In the genomic region with DNA sequence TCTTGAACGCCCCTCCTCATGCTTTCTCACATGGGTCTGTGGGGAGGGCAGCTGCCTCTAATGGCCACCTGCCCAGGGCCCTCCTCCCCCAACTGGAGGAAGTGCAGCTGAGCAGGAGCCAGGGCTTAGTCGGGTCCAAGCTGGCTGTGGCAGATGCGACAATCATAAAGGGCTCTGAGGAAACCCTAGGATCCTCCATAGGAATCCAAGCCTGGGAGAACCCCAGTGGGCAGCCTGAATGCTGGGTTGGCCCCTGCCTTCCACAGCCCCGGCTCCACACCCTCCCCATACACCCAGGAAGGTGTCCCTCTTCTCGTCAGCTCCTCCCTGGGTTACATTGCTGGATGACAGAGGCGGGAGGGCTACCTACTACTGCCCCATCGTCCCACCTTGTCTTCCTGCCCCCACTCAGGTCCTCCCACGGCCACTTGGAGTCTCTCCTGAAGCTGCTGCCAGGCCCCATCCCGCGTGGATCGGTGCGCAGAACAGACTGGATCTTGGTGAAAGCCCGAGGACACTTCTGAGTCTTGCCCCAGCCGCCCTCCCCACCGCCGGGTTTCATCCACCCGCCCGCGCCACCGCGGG, we compare ENCODE assay signal across 9 cellular contexts. TPM values are rescaled to one million over a fixed set of nuclear protein-coding genes. Genes with fewer than 3 reads are reported as not detected.
DNase-seq lines count a peak whose midpoint lies in the region; ATAC-seq and TF ChIP-seq lines count a peak whose summit lies in the region.
"Had no signal": no experiment of that assay in that cellular context is flagged by ENCODE, and none has a peak within 500 bp of the region (broad histone marks: within the 10 kb centered on the region; RNA-seq: fewer than 3 reads in every experiment).

No MANE protein-coding gene starts in this region.

- H3K27me3 ChIP-seq in adipocyte (replicated peaks; ENCODE audit: control insufficient read depth, insufficient read depth, low read length) (no peaks in the 10 kb centered on the region), right lobe of liver (no peaks in the 10 kb centered on the region), transverse colon (peaks cover 29% of the 10 kb centered on the region)

- H3K36me3 ChIP-seq in adipocyte (ENCODE audit: control insufficient read depth, insufficient read depth, low read length, severe bottlenecking), result no peaks in the 10 kb centered on the region
- no peaks in the 10 kb centered on the region for H3K36me3 ChIP-seq in right lobe of liver
- H3K36me3 ChIP-seq in transverse colon, result no peaks in the 10 kb centered on the region

- no peak for TF ChIP-seq EP300 in transverse colon (IDR thresholded peaks at IDR 0.05; ENCODE audit: low read depth)

- DNase-seq in activated naive CD4-positive, alpha-beta T cell treated with anti-CD3 and anti-CD28 coated beads for 36 hours, result no peak
- DNase-seq in activated naive CD4-positive, alpha-beta T cell treated with anti-CD3 and anti-CD28 coated beads, Interleukin-2, amount 50 U/mL, for 72 hours (ENCODE audit: low spot score in 2 of 2), result no peak
- DNase-seq in adipocyte (ENCODE audit: low read depth) (no peak), right lobe of liver (no peak), transverse colon (no peak), G401 (ENCODE audit: low spot score) (no peak), A172 (ENCODE audit: low spot score) (no peak)
- DNase-seq in stimulated activated CD4-positive, alpha-beta T cell treated with anti-CD3 and anti-CD28 coated beads, Interleukin-12 subunit alpha, Interleukin-12 subunit beta, amount 100 ng/mL, for 4 hours, result no peak

- no peak for TF ChIP-seq POLR2A in right lobe of liver (IDR thresholded peaks at IDR 0.05)
- TF ChIP-seq POLR2A in transverse colon (IDR thresholded peaks at IDR 0.05), result no peak

- H3K9me3 Mint-ChIP-seq in activated naive CD4-positive, alpha-beta T cell treated with anti-CD3 and anti-CD28 coated beads for 36 hours, result no peaks in the 10 kb centered on the region
- H3K9me3 Mint-ChIP-seq in activated naive CD4-positive, alpha-beta T cell treated with anti-CD3 and anti-CD28 coated beads, Interleukin-2, amount 50 U/mL, for 72 hours, result no peaks in the 10 kb centered on the region

- H3K27ac ChIP-seq in right lobe of liver (no peak overlapping the region), transverse colon (peak overlapping the region in 2 of 4 donors; percentile 13 to 35)

- ATAC-seq in activated naive CD4-positive, alpha-beta T cell treated with anti-CD3 and anti-CD28 coated beads, Interleukin-2, amount 50 U/mL, for 72 hours, result no peak
- ATAC-seq in right lobe of liver, result no peak

- intact Hi-C loops in activated naive CD4-positive, alpha-beta T cell treated with anti-CD3 and anti-CD28 coated beads for 36 hours (cut with micrococcal nuclease), result no loop called here
- intact Hi-C loops in right lobe of liver (cut with DNase I) (loop anchor here (10.0 kb wide), 1 partner anchor 141 kb away; the partner anchor contains the start of genes B3GNT9 (in 2 of the 2), FBXL8 (in 2 of the 2) and TRADD (in 2 of the 2)), transverse colon (cut with DNase I; ENCODE audit: low total_unique reads) (no loop called here)

- peak overlapping the region; percentile 74 for H3K4me3 ChIP-seq in adipocyte (ENCODE audit: low read length)
- H3K4me3 ChIP-seq in right lobe of liver, result peak overlapping the region; percentile 32 to 53 (median 53)
- peak overlapping the region; percentile 19 to 52 (median 40) for H3K4me3 ChIP-seq in transverse colon

- H3K9ac ChIP-seq in adipocyte (ENCODE audit: low read length), result peak overlapping the region; percentile 77

- no peaks in the 10 kb centered on the region for H3K9me3 ChIP-seq in adipocyte (ENCODE audit: control insufficient read depth, low read length)
- no peaks in the 10 kb centered on the region for H3K9me3 ChIP-seq in right lobe of liver
- no peaks in the 10 kb centered on the region for H3K9me3 ChIP-seq in transverse colon

- peak overlapping the region; percentile 67 for H3K4me3 Mint-ChIP-seq in activated naive CD4-positive, alpha-beta T cell treated with anti-CD3 and anti-CD28 coated beads for 36 hours

- peaks cover 5% of the 10 kb centered on the region for H3K4me1 Mint-ChIP-seq in activated naive CD4-positive, alpha-beta T cell treated with anti-CD3 and anti-CD28 coated beads for 36 hours (ENCODE audit: low read depth)

- no peak overlapping the region for H3K27ac Mint-ChIP-seq in activated naive CD4-positive, alpha-beta T cell treated with anti-CD3 and anti-CD28 coated beads for 36 hours
- peak overlapping the region in 1 of 2 donors; percentile 61 for H3K27ac Mint-ChIP-seq in activated naive CD4-positive, alpha-beta T cell treated with anti-CD3 and anti-CD28 coated beads, Interleukin-2, amount 50 U/mL, for 72 hours

- 0% methylated on average over 6 of the region's 21 CpGs for WGBS in right lobe of liver (ENCODE audit: insufficient coverage, low coverage, low lambda C conversion rate, missing lambda C conversion rate)
- 14% methylated on average over 17 of the region's 21 CpGs; no CpG with 5 or more reads in 1 of the 2 donors for WGBS in transverse colon (ENCODE audit: low coverage in 1 of 2), 2 donors

- CTCF ChIA-PET in activated naive CD4-positive, alpha-beta T cell treated with anti-CD3 and anti-CD28 coated beads for 36 hours (lab: Charles Lee), result interaction anchor here (0.6 to 10.3 kb wide), 16 partner anchors 9 to 314 kb away, joined by 3 to 163 read pairs (median 3); partner anchors contain the start of genes B3GNT9, CES4A and NOL3

- in situ Hi-C loops in transverse colon (cut with MboI; ENCODE audit: low pct_ligation_motif_present in 1 of 4, low pct_unique_long_range_greater_than_20kb in 1 of 4, low sequenced_read_pairs in 3 of 4), result loop anchor here in 1 of 4 donors (10.0 kb wide), 1 partner anchor 141 kb away; the partner anchor contains the start of genes B3GNT9, FBXL8 and TRADD
- in situ Hi-C loops in G401 (cut with HindIII; ENCODE audit: low sequenced_read_pairs), result no loop called here

- no peaks in the 10 kb centered on the region for H3K36me3 Mint-ChIP-seq in activated naive CD4-positive, alpha-beta T cell treated with anti-CD3 and anti-CD28 coated beads for 36 hours (ENCODE audit: low read depth)
- H3K36me3 Mint-ChIP-seq in activated naive CD4-positive, alpha-beta T cell treated with anti-CD3 and anti-CD28 coated beads, Interleukin-2, amount 50 U/mL, for 72 hours, result no peaks in the 10 kb centered on the region

- H3K4me1 ChIP-seq in adipocyte (ENCODE audit: control insufficient read depth, insufficient read depth, low read length), result peaks cover 14% of the 10 kb centered on the region
- peaks cover 0 to 11% (median 3%) of the 10 kb centered on the region in 4 donors for H3K4me1 ChIP-seq in right lobe of liver
- H3K4me1 ChIP-seq in transverse colon, result peaks cover 4 to 17% (median 13%) of the 10 kb centered on the region in 4 donors

- H3K27me3 Mint-ChIP-seq in activated naive CD4-positive, alpha-beta T cell treated with anti-CD3 and anti-CD28 coated beads for 36 hours (ENCODE audit: low read depth), result peaks cover 4% of the 10 kb centered on the region

- TF ChIP-seq CTCF in right lobe of liver (IDR thresholded peaks at IDR 0.05), result no peak
- TF ChIP-seq CTCF in transverse colon (IDR thresholded peaks at IDR 0.05), result no peak

RNA-seq across cellular contexts. Expression of gene CBFB, which starts 15.6 kb away (rescaled TPM):
- 10 to 100 TPM; 79.6 to 86.8 TPM for total RNA-seq in activated naive CD4-positive, alpha-beta T cell treated with anti-CD3 and anti-CD28 coated beads for 36 hours
- total RNA-seq in activated naive CD4-positive, alpha-beta T cell treated with anti-CD3 and anti-CD28 coated beads, Interleukin-2, amount 50 U/mL, for 72 hours, result 100 to 1,000 TPM; 119 to 124 TPM
- total RNA-seq in right lobe of liver (10 to 100 TPM in 5 of 6 experiments, 1 to 10 TPM in 1; 7.9 to 23.3 (median 18.9) TPM), transverse colon (100 to 1,000 TPM in 1 of 4 donors, 10 to 100 TPM in 3; 19.7 to 106 (median 33.1) TPM)
- total RNA-seq in G401 (2014; rRNA removed; shearing (Covaris generic)), result 17.0 and 40.9 TPM in 2 replicates
- total RNA-seq in A172 (2014; rRNA removed; shearing (Covaris generic)), result 72.3 and 89.4 TPM in 2 replicates

RNA-seq across cellular contexts. Expression of gene CES4A, which starts 24.9 kb away (rescaled TPM):
- total RNA-seq in activated naive CD4-positive, alpha-beta T cell treated with anti-CD3 and anti-CD28 coated beads for 36 hours, result 1 to 10 TPM; 4.9 to 5.1 TPM
- total RNA-seq in activated naive CD4-positive, alpha-beta T cell treated with anti-CD3 and anti-CD28 coated beads, Interleukin-2, amount 50 U/mL, for 72 hours, result 10 to 100 TPM in 1 of 2 donors, 1 to 10 TPM in 1; 8.2 to 21.3 TPM
- 10 to 100 TPM in 4 of 6 experiments, 1 to 10 TPM in 2; 5.2 to 54.7 (median 15.3) TPM for total RNA-seq in right lobe of liver
- 10 to 100 TPM in 3 of 4 donors, 1 to 10 TPM in 1; 9.7 to 24.7 (median 15.7) TPM for total RNA-seq in transverse colon
- total RNA-seq in G401 (2014; rRNA removed; shearing (Covaris generic)), result 0.34 TPM in 1 of 2 replicates, not detected in the other
- total RNA-seq in A172 (2014; rRNA removed; shearing (Covaris generic)), result not detected in 2 replicates

RNA-seq across cellular contexts. Expression of gene CES3, which starts 52.3 kb away (rescaled TPM):
- total RNA-seq in activated naive CD4-positive, alpha-beta T cell treated with anti-CD3 and anti-CD28 coated beads for 36 hours, result under 1 TPM; 0.17 to 0.55 TPM
- 1 to 10 TPM in 1 of 2 donors, under 1 TPM in 1; 0.73 to 6.8 TPM for total RNA-seq in activated naive CD4-positive, alpha-beta T cell treated with anti-CD3 and anti-CD28 coated beads, Interleukin-2, amount 50 U/mL, for 72 hours
- total RNA-seq in right lobe of liver (10 to 100 TPM; 19.1 to 82.4 (median 35.9) TPM), transverse colon (100 to 1,000 TPM; 247 to 616 (median 291) TPM)
- total RNA-seq in G401 (2014; rRNA removed; shearing (Covaris generic)), result 3.8 and 4.9 TPM in 2 replicates
- 0.05 and 0.17 TPM in 2 replicates for total RNA-seq in A172 (2014; rRNA removed; shearing (Covaris generic))
- total RNA-seq: dermis microvascular lymphatic vessel endothelial cell had no signal

Comparison
In these comparisons a context has a peak if more than half of its experiments do, and no peak if none do; other contexts are left out.
1. intact Hi-C loops: an anchor here in right lobe of liver (10.0 kb wide); none called in activated naive CD4-positive, alpha-beta T cell treated with anti-CD3 and anti-CD28 coated beads for 36 hours and transverse colon.